8 cellular contexts compared by ENCODE assay signal in the genomic region with DNA sequence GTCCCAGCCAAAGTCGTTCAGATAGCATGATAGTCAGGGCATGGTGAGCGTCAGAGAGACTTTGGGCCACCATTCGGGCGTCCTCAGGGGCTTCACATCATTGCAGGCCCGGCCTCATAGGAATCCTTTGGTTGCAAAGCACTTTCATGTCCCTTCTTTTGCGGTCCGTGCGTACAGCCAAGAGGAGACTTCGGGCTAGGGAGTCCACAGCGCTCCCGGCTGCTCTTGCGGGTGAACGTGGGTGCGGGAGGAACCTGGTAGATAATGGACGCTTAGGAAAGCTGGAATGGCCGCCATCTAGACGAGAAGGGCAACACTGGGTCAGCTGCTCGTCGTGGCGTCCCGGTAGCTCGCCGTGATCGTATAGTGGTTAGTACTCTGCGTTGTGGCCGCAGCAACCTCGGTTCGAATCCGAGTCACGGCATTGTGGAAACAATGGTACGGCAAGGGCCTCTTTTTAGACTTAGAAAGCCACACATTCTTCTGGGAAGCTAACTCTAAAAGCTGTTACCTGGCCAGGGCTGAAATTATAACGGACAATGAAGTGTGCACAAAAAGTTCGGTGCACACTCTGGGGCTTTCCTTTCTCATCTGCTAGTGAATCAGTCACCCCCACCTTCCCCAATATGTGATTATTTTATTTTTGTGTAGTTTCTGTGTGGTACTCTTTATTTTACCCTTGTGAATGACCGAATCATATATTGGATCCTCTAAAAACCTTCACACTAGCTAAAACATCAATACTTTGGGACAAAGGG. TPM values are rescaled to one million over a fixed set of nuclear protein-coding genes. Genes with fewer than 3 reads are reported as not detected.
A peak's percentile ranks its signal among the peaks of the same experiment; 100 is the strongest.
DNase-seq lines count a peak whose midpoint lies in the region; ATAC-seq, FAIRE-seq and TF ChIP-seq lines count a peak whose summit lies in the region.

No MANE protein-coding gene starts in this region.

- H3K9me3 Mint-ChIP-seq in neural progenitor cell: peaks cover 10% of the 10 kb centered on the region

- H3K79me2 ChIP-seq in neural progenitor cell (ENCODE audit: low read depth): no peaks in the 10 kb centered on the region

- H3K9me3 ChIP-seq in RWPE2 (ENCODE audit: severe bottlenecking): no peaks in the 10 kb centered on the region
- H3K9me3 ChIP-seq in neural progenitor cell (ENCODE audit: low read depth): no peaks in the 10 kb centered on the region

- DNase-seq in A172 (ENCODE audit: low spot score) (peak; percentile 85), GM19239 (ENCODE audit: insufficient read length, low spot score) (no peak), Kasumi-1 (lab: John Stamatoyannopoulos, UW) (peak; percentile 34 to 43), RWPE2 (ENCODE audit: low spot score) (peak; percentile 86), foreskin fibroblast (peak; percentile 73 to 91), neural progenitor cell (ENCODE audit: low spot score) (peak; percentile 80), stromal cell of bone marrow (ENCODE audit: low read depth) (peak; percentile 45)
- peak; percentile 54 for DNase-seq in activated T-helper 9 cell treated with anti-CD3 and anti-CD28 coated beads, Interleukin-2, amount 50 U/mL, for 16 hours (ENCODE audit: low read depth)

- H4K20me1 ChIP-seq in neural progenitor cell (ENCODE audit: low read depth): no peaks in the 10 kb centered on the region

- H3K4me3 Mint-ChIP-seq in neural progenitor cell: no peak overlapping the region

- no peak overlapping the region for H3K27ac Mint-ChIP-seq in neural progenitor cell

- peak overlapping the region; percentile 68 for H3K27ac ChIP-seq in RWPE2 (ENCODE audit: poor library complexity, severe bottlenecking)
- no peak overlapping the region for H3K27ac ChIP-seq in neural progenitor cell

- no peak for TF ChIP-seq CTCF in RWPE2 (IDR thresholded peaks at IDR 0.05; ENCODE audit: poor library complexity, severe bottlenecking)
- TF ChIP-seq CTCF in foreskin fibroblast (IDR thresholded peaks at IDR 0.05; ENCODE audit: low read depth, low read length): no peak
- no peak for TF ChIP-seq CTCF in neural progenitor cell (IDR thresholded peaks at IDR 0.05)

- H3K4me1 ChIP-seq in RWPE2 (ENCODE audit: insufficient read depth, poor library complexity, severe bottlenecking) (no peaks in the 10 kb centered on the region), neural progenitor cell (no peaks in the 10 kb centered on the region)

- peak overlapping the region; percentile 97 for H3K4me2 ChIP-seq in neural progenitor cell

- peak overlapping the region; percentile 79 for H3K4me3 ChIP-seq in RWPE2 (ENCODE audit: severe bottlenecking)
- H3K4me3 ChIP-seq in foreskin fibroblast (ENCODE audit: low read depth in 1 of 2, low read length in 2 of 2): peak overlapping the region; percentile 72 to 81
- peak overlapping the region; percentile 87 for H3K4me3 ChIP-seq in neural progenitor cell

- peak overlapping the region; percentile 100 for H2AFZ ChIP-seq in neural progenitor cell (replicated peaks)

- H3F3A ChIP-seq in neural progenitor cell (ENCODE audit: low read depth): peaks cover 25% of the 10 kb centered on the region

- peak; percentile 39 for FAIRE-seq in GM19239 (lab: Jason Lieb, UNC)

- H3K36me3 Mint-ChIP-seq in neural progenitor cell: peaks cover 2% of the 10 kb centered on the region

- H3K9ac ChIP-seq in neural progenitor cell: peak overlapping the region; percentile 66

- H3K36me3 ChIP-seq in RWPE2 (ENCODE audit: low read depth) (no peaks in the 10 kb centered on the region), neural progenitor cell (no peaks in the 10 kb centered on the region)

- H3K4me1 Mint-ChIP-seq in neural progenitor cell: peaks cover 18% of the 10 kb centered on the region

- peak; percentile 37 for ATAC-seq in RWPE2 (ENCODE audit: low read depth)

- H3K27me3 ChIP-seq in RWPE2 (ENCODE audit: insufficient read depth, poor library complexity, severe bottlenecking) (no peaks in the 10 kb centered on the region), neural progenitor cell (peaks cover 9% of the 10 kb centered on the region)

- H3K27me3 Mint-ChIP-seq in neural progenitor cell (ENCODE audit: insufficient read depth, low read depth): peaks cover 22% of the 10 kb centered on the region

RNA-seq across cellular contexts. Expression of a gene that starts 13.2 kb away (rescaled TPM):
- 0.38 TPM in 1 of 2 replicates, not detected in the other for total RNA-seq in A172 (2014; rRNA removed; shearing (Covaris generic))
- 32.2 and 53.7 TPM in 2 replicates for total RNA-seq in neural progenitor cell (ENCODE audit: low replicate concordance)

RNA-seq across cellular contexts. Expression of a gene that starts 51.1 kb away (rescaled TPM):
- total RNA-seq in A172 (2014; rRNA removed; shearing (Covaris generic)): not detected in 2 replicates
- not detected in 2 replicates for total RNA-seq in neural progenitor cell (ENCODE audit: low replicate concordance)

Comparison
In these comparisons a context has a peak if more than half of its experiments do, and no peak if none do; other contexts are left out.
1. RNA of a gene that starts 13.2 kb away (total RNA-seq): 32.2 to 53.7 TPM in neural progenitor cell; 0.38 TPM in A172; every median in the first group is over 10 times any median in the second.
2. Peak in every context shown above with its lines, with median percentiles within 50 percentile points of each other: H3K4me3 ChIP-seq.